Comparison of ENCODE assay signal across 1 cellular context in the genomic region with DNA sequence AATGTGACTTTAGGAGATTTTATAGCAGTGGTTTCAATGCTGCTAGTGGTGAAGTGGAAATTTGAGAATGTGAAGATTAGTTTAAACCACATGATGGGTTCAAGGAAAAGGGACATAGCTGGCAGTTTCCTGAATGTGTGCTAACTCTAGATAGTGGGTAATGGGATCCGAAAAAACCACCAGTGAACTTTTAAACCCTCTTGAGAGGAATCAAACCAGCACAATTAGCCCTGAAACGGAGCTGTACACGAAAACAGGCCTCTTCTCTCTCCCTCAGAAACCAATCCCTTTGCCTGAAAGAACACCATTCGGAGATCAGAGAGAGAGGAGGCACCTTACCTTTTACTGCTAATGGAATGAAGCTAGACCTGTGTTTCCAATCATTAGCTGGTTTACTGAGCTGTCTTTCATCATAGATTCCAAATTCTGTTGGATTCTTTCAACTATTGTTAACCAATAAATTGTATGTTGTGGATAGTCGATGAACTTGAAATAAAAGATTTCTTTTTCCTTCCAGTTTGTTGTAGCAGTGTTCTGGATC.
TF ChIP-seq lines count a peak whose summit lies in the region.

No MANE protein-coding gene starts in this region.

TF ChIP-seq in HEK293, 187 proteins besides CTCF, POLR2A, EP300 and RAD21 (continued from another document):
- TF ChIP-seq, protein P1, sequence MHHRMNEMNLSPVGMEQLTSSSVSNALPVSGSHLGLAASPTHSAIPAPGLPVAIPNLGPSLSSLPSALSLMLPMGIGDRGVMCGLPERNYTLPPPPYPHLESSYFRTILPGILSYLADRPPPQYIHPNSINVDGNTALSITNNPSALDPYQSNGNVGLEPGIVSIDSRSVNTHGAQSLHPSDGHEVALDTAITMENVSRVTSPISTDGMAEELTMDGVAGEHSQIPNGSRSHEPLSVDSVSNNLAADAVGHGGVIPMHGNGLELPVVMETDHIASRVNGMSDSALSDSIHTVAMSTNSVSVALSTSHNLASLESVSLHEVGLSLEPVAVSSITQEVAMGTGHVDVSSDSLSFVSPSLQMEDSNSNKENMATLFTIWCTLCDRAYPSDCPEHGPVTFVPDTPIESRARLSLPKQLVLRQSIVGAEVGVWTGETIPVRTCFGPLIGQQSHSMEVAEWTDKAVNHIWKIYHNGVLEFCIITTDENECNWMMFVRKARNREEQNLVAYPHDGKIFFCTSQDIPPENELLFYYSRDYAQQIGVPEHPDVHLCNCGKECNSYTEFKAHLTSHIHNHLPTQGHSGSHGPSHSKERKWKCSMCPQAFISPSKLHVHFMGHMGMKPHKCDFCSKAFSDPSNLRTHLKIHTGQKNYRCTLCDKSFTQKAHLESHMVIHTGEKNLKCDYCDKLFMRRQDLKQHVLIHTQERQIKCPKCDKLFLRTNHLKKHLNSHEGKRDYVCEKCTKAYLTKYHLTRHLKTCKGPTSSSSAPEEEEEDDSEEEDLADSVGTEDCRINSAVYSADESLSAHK (tag by site-specific recombination; IDR thresholded peaks at IDR 0.05) = peak; percentile 80
- TF ChIP-seq, protein P2, sequence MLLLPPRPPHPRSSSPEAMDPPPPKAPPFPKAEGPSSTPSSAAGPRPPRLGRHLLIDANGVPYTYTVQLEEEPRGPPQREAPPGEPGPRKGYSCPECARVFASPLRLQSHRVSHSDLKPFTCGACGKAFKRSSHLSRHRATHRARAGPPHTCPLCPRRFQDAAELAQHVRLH (tag by site-specific recombination; IDR thresholded peaks at IDR 0.05) = 0 out of 2 replicates have a peak, but pooled peaks have one; percentile 14
- TF ChIP-seq FEZF1 (tag by site-specific recombination; IDR thresholded peaks at IDR 0.05) (no peak), ZNF211 (tag by site-specific recombination; IDR thresholded peaks at IDR 0.05; ENCODE audit: low read depth) (no peak), HOXC10 (CRISPR knock-in tag; IDR thresholded peaks at IDR 0.05) (no peak), ZNF292 (tag by site-specific recombination; IDR thresholded peaks at IDR 0.05; ENCODE audit: borderline replicate concordance, low read depth) (no peak), ZNF354C (tag by site-specific recombination; IDR thresholded peaks at IDR 0.05; ENCODE audit: borderline replicate concordance, low read depth) (no peak), ZNF571 (tag by site-specific recombination; IDR thresholded peaks at IDR 0.05) (no peak), MZF1 (tag by site-specific recombination; IDR thresholded peaks at IDR 0.05; ENCODE audit: borderline replicate concordance) (peak; percentile 91), TRIM28 (IDR thresholded peaks at IDR 0.05; ENCODE audit: borderline replicate concordance, low read length) (peak; percentile 32; the same call in 1 of the 2 replicates)
